ENCODE assay signal across 26 cellular contexts in genomic region chr1:57788333-57788732, GRCh38.
DNase-seq lines count a peak whose midpoint lies in the region; TF ChIP-seq lines count a peak whose summit lies in the region.
"Had no signal": no experiment of that assay in that cellular context is flagged by ENCODE, and none has a peak within 500 bp of the region (broad histone marks: within the 10 kb centered on the region; RNA-seq: fewer than 3 reads in every experiment).

No MANE protein-coding gene starts in this region.

- no peak overlapping the region for H3K4ac ChIP-seq in neuronal stem cell (ENCODE audit: low read length)

- peaks cover 3% of the 10 kb centered on the region in 2 donors for H3K27me3 Mint-ChIP-seq in CD8-positive, alpha-beta memory T cell
- H3K27me3 Mint-ChIP-seq: B cell; CD4-positive, CD25-positive, alpha-beta regulatory T cell; T-cell had no signal

- no peaks in the 10 kb centered on the region for H3K36me3 ChIP-seq in Loucy (ENCODE audit: insufficient read depth, low read length)
- no peaks in the 10 kb centered on the region for H3K36me3 ChIP-seq in neuronal stem cell (replicated peaks in 1 of 2; ENCODE audit: control insufficient read depth in 2 of 2, insufficient read depth in 2 of 2, low read length in 2 of 2)
- H3K36me3 ChIP-seq in breast epithelium, result no peaks in the 10 kb centered on the region
- H3K36me3 ChIP-seq in CD8-positive, alpha-beta memory T cell (ENCODE audit: insufficient read depth, low read length), result no peaks in the 10 kb centered on the region

- H4K20me1 ChIP-seq in Loucy (ENCODE audit: insufficient read depth, low read length, poor library complexity, severe bottlenecking), result no peaks in the 10 kb centered on the region

- no peak overlapping the region for H4K91ac ChIP-seq in neuronal stem cell (ENCODE audit: low read depth, low read length, poor library complexity)

- H3K14ac ChIP-seq in neuronal stem cell (ENCODE audit: low read length), result no peak overlapping the region

- H3K18ac ChIP-seq in neuronal stem cell (ENCODE audit: low read length), result no peak overlapping the region

- H3K79me1 ChIP-seq in neuronal stem cell (ENCODE audit: low read depth, low read length), result no peaks in the 10 kb centered on the region

- H2BK120ac ChIP-seq in neuronal stem cell (ENCODE audit: low read depth, low read length), result no peak overlapping the region

- no peak overlapping the region for H3K9ac ChIP-seq in Loucy (ENCODE audit: low read depth, low read length, poor library complexity, severe bottlenecking)
- H3K9ac ChIP-seq in neuronal stem cell (ENCODE audit: low read depth, low read length, poor library complexity), result no peak overlapping the region
- H3K9ac ChIP-seq: KMS-11 had no signal

- POLR2A ChIA-PET in CD8-positive, alpha-beta memory T cell (lab: Charles Lee), result no interaction called here

- no peaks in the 10 kb centered on the region for H3K9me2 ChIP-seq in Loucy (replicated peaks; ENCODE audit: low read depth, low read length)

- H2BK15ac ChIP-seq in neuronal stem cell (ENCODE audit: low read length), result no peak overlapping the region

- H2AK5ac ChIP-seq in neuronal stem cell (ENCODE audit: low read depth, low read length), result no peak overlapping the region

- no peaks in the 10 kb centered on the region for H3K79me2 ChIP-seq in Loucy (ENCODE audit: insufficient read depth, low read length)

- no CpG with 5 or more reads among the region's 1 CpG for WGBS in neuronal stem cell (ENCODE audit: extremely low coverage in 2 of 2, insufficient read length in 2 of 2, insufficient replicate concordance in 1 of 2), 2 donors

- H3K27ac Mint-ChIP-seq in CD8-positive, alpha-beta memory T cell, result no peak overlapping the region
- H3K27ac Mint-ChIP-seq: B cell, T-cell had no signal

- peaks cover 16% of the 10 kb centered on the region for H3K27me3 ChIP-seq in Loucy (ENCODE audit: insufficient read depth, low read length, poor library complexity, severe bottlenecking)
- H3K27me3 ChIP-seq in neuronal stem cell (ENCODE audit: control insufficient read depth in 3 of 3, insufficient read depth in 3 of 3, low read depth in 1 of 3, low read length in 3 of 3), result no peaks in the 10 kb centered on the region
- no peaks in the 10 kb centered on the region for H3K27me3 ChIP-seq in breast epithelium
- no peaks in the 10 kb centered on the region for H3K27me3 ChIP-seq in CD8-positive, alpha-beta memory T cell (ENCODE audit: insufficient read depth, low read length, poor library complexity, severe bottlenecking)

- TF ChIP-seq CTCF in Loucy (conservative IDR thresholded peaks at IDR 0.05; ENCODE audit: low read length), result no peak
- TF ChIP-seq CTCF in breast epithelium (IDR thresholded peaks at IDR 0.05), result no peak

- H2BK5ac ChIP-seq in neuronal stem cell (ENCODE audit: low read length), result no peak overlapping the region

- intact Hi-C loops in breast epithelium (cut with DNase I; ENCODE audit: low total_unique reads), result no loop called here

- no peaks in the 10 kb centered on the region for H3K9me3 ChIP-seq in Loucy (ENCODE audit: insufficient read depth, low read depth, low read length)
- H3K9me3 ChIP-seq in neuronal stem cell (replicated peaks in 1 of 2; ENCODE audit: control insufficient read depth in 2 of 2, insufficient read depth in 1 of 2, low read depth in 1 of 2, low read length in 2 of 2), result no peaks in the 10 kb centered on the region
- H3K9me3 ChIP-seq in breast epithelium, result no peaks in the 10 kb centered on the region
- H3K9me3 ChIP-seq in CD8-positive, alpha-beta memory T cell (ENCODE audit: low read length), result no peaks in the 10 kb centered on the region
- H3K9me3 ChIP-seq: A549, Caco-2 had no signal

- H3K4me3 ChIP-seq in Loucy (ENCODE audit: low read length, poor library complexity, severe bottlenecking) (no peak overlapping the region), neuronal stem cell (ENCODE audit: low read length in 2 of 2) (no peak overlapping the region), breast epithelium (no peak overlapping the region)
- H3K4me3 ChIP-seq in CD8-positive, alpha-beta memory T cell (ENCODE audit: low read length), result no peak overlapping the region
- H3K4me3 ChIP-seq: A549, GM12878 had no signal

- no peak overlapping the region for H3K4me3 Mint-ChIP-seq in CD8-positive, alpha-beta memory T cell
- H3K4me3 Mint-ChIP-seq: B cell; CD4-positive, CD25-positive, alpha-beta regulatory T cell; T-cell had no signal

- H3K4me1 ChIP-seq in Loucy (ENCODE audit: insufficient read depth, low read length, poor library complexity, severe bottlenecking) (peaks cover 12% of the 10 kb centered on the region), neuronal stem cell (ENCODE audit: control insufficient read depth in 2 of 2, insufficient read depth in 1 of 2, low read depth in 1 of 2, low read length in 2 of 2) (peaks cover 0 to 5% of the 10 kb centered on the region in 2 donors), breast epithelium (no peaks in the 10 kb centered on the region)
- H3K4me1 ChIP-seq in CD8-positive, alpha-beta memory T cell (ENCODE audit: insufficient read depth, low read length), result no peaks in the 10 kb centered on the region
- H3K4me1 ChIP-seq: A549, Caco-2 had no signal

- no peak overlapping the region for H4K8ac ChIP-seq in neuronal stem cell (ENCODE audit: low read depth, low read length)

- TF ChIP-seq POLR2A in breast epithelium (IDR thresholded peaks at IDR 0.05), result no peak

- H3K23ac ChIP-seq in neuronal stem cell (ENCODE audit: low read depth, low read length, poor library complexity), result no peak overlapping the region

- H3K4me1 Mint-ChIP-seq in CD8-positive, alpha-beta memory T cell, result no peaks in the 10 kb centered on the region
- H3K4me1 Mint-ChIP-seq: B cell; CD4-positive, CD25-positive, alpha-beta regulatory T cell; T-cell had no signal

- H3K4me2 ChIP-seq in Loucy (ENCODE audit: low read depth, low read length, poor library complexity, severe bottlenecking) (peak overlapping the region; percentile 33), neuronal stem cell (ENCODE audit: insufficient read depth, low read length, poor library complexity, severe bottlenecking) (no peak overlapping the region)
- H3K4me2 ChIP-seq: A549, KMS-11 had no signal

- H3K36me3 Mint-ChIP-seq in CD8-positive, alpha-beta memory T cell, result no peaks in the 10 kb centered on the region
- H3K36me3 Mint-ChIP-seq: CD4-positive, CD25-positive, alpha-beta regulatory T cell; T-cell had no signal

- no peaks in the 10 kb centered on the region for H3F3A ChIP-seq in Loucy (ENCODE audit: low read depth)

- H3K27ac ChIP-seq in neuronal stem cell (replicated peaks; ENCODE audit: low read length), result no peak overlapping the region
- no peak overlapping the region for H3K27ac ChIP-seq in breast epithelium
- no peak overlapping the region for H3K27ac ChIP-seq in CD8-positive, alpha-beta memory T cell (ENCODE audit: low read depth, low read length)
- H3K27ac ChIP-seq: A549, KMS-11 had no signal

- no peaks in the 10 kb centered on the region for H3K9me3 Mint-ChIP-seq in CD8-positive, alpha-beta memory T cell

- CTCF ChIA-PET in CD8-positive, alpha-beta memory T cell (lab: Charles Lee), result no interaction called here

- H2BK12ac ChIP-seq in neuronal stem cell (ENCODE audit: low read length), result no peak overlapping the region

- DNase-seq in CMK (ENCODE audit: low read depth) (peak; percentile 76), SW480 (ENCODE audit: low spot score) (peak; percentile 8), neuronal stem cell (ENCODE audit: low spot score) (no peak), breast epithelium (ENCODE audit: low spot score in 2 of 2) (no peak)
- no peak for DNase-seq in activated CD8-positive, alpha-beta memory T cell treated with anti-CD3 and anti-CD28 coated beads, Interleukin-2, amount 50 U/mL, for 48 hours
- DNase-seq in CD8-positive, alpha-beta memory T cell, result no peak
- DNase-seq: Caco-2; CD4-positive, CD25-positive, alpha-beta regulatory T cell; EL; GDM1; HCEC 1CT; IMR-90; NCI-H1105; NCI-H146; NCI-H1930; NCI-H446 treated with DMSO at 0.1 percent for 48 hours; NCI-H526; NCI-H82; NK-92 treated with Interleukin-12 subunit alpha and Interleukin-12 subunit beta, amount 100 ng/mL, for 24 hours; SHP77 treated with DMSO at 0.1 percent for 48 hours; T-cell had no signal

- no peak overlapping the region for H2AFZ ChIP-seq in Loucy (ENCODE audit: low read length)
- peak overlapping the region; percentile 42 for H2AFZ ChIP-seq in neuronal stem cell (ENCODE audit: low read length)

Comparison
In these comparisons a context has a peak if more than half of its experiments do, and no peak if none do; other contexts are left out.
1. DNase-seq: peak in CMK (single experiment) and SW480 (single experiment); none in neuronal stem cell (single experiment), breast epithelium (0 of 2), activated CD8-positive, alpha-beta memory T cell treated with anti-CD3 and anti-CD28 coated beads, Interleukin-2, amount 50 U/mL, for 48 hours (single experiment) and CD8-positive, alpha-beta memory T cell (0 of 5).